ENCODE assay signal across 1 cellular context in the genomic region with DNA sequence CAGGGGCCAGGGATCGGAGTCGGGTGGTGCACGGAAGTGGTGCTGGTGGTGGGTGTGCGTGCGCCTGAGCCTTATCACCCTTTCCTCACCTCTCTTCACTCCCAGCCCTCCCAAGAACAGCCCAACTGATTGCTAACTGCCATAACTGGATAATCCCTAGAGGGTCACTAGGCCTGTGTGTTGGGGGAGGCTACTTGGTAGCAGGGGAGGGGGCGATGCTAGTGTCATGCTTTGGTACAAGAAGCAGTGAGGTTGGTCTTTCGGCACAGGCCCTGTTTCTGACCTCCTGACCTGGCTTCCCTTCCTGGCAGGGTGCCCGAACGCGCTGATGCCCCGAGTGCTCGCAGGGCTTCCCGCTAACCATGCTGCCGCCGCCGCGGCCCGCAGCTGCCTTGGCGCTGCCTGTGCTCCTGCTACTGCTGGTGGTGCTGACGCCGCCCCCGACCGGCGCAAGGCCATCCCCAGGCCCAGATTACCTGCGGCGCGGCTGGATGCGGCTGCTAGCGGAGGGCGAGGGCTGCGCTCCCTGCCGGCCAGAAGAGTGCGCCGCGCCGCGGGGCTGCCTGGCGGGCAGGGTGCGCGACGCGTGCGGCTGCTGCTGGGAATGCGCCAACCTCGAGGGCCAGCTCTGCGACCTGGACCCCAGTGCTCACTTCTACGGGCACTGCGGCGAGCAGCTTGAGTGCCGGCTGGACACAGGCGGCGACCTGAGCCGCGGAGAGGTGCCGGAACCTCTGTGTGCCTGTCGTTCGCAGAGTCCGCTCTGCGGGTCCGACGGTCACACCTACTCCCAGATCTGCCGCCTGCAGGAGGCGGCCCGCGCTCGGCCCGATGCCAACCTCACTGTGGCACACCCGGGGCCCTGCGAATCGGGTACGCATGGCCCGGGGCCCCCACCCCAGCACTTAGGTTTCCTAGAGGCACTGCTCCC.
TF ChIP-seq lines count a peak whose summit lies in the region.

No MANE protein-coding gene starts in this region.

TF ChIP-seq in HepG2, 621 proteins besides CTCF, POLR2A, EP300 and RAD21 (continued from another document):
- TF ChIP-seq ZBTB40 (IDR thresholded peaks at IDR 0.05) (no peak), ZBTB40 (CRISPR knock-in tag; IDR thresholded peaks at IDR 0.05) (peak; percentile 90), CEBPB (IDR thresholded peaks at IDR 0.05; ENCODE audit: borderline replicate concordance, low read depth, low read length) (no peak), ZEB1 (IDR thresholded peaks at IDR 0.05; ENCODE audit: insufficient replicate concordance, low read depth) (no peak), RBAK (CRISPR knock-in tag; IDR thresholded peaks at IDR 0.05) (0 out of 2 replicates have a peak, but pooled peaks have one; percentile 25), ZNF17 (CRISPR knock-in tag; IDR thresholded peaks at IDR 0.05) (no peak), CBX2 (IDR thresholded peaks at IDR 0.05; ENCODE audit: low read depth, low read length) (no peak), CBX2 (CRISPR knock-in tag; IDR thresholded peaks at IDR 0.05; ENCODE audit: low read depth) (0 out of 2 replicates have a peak, but pooled peaks have one; percentile 41), ONECUT2 (CRISPR knock-in tag; IDR thresholded peaks at IDR 0.05) (no peak; the same call in 1 of the 2 replicates), ZNF639 (CRISPR knock-in tag; conservative IDR thresholded peaks at IDR 0.05) (peak; percentile 32; the same call in 1 of the 2 replicates), SUZ12 (IDR thresholded peaks at IDR 0.05; ENCODE audit: low read depth, low read length) (no peak), ZNF225 (CRISPR knock-in tag; IDR thresholded peaks at IDR 0.05) (peak; percentile 22; the same call in 1 of the 2 replicates), JDP2 (CRISPR knock-in tag; IDR thresholded peaks at IDR 0.05; ENCODE audit: borderline replicate concordance) (no peak), SRSF1 (optimal IDR thresholded peaks at IDR 0.05; ENCODE audit: low read depth, low read length) (no peak), STAT5B (CRISPR knock-in tag; IDR thresholded peaks at IDR 0.05) (no peak), KLF13 (CRISPR knock-in tag; IDR thresholded peaks at IDR 0.05) (no peak), MYNN (CRISPR knock-in tag; IDR thresholded peaks at IDR 0.05; ENCODE audit: low read depth) (no peak), MAF1 (CRISPR knock-in tag; IDR thresholded peaks at IDR 0.05; ENCODE audit: borderline replicate concordance) (peak; percentile 59; the same call in 1 of the 2 replicates), NCOR1 (IDR thresholded peaks at IDR 0.05; ENCODE audit: borderline replicate concordance, low read length) (0 out of 2 replicates have a peak, but pooled peaks have one; percentile 20), KDM1A (CRISPR knock-in tag; IDR thresholded peaks at IDR 0.05) (no peak), IRF2 (CRISPR knock-in tag; IDR thresholded peaks at IDR 0.05) (peak; percentile 83), MED13 (CRISPR knock-in tag; IDR thresholded peaks at IDR 0.05) (peak; percentile 65; the same call in 1 of the 2 replicates), ZNF567 (CRISPR knock-in tag; IDR thresholded peaks at IDR 0.05; ENCODE audit: borderline replicate concordance) (no peak), NR3C1 (CRISPR knock-in tag; IDR thresholded peaks at IDR 0.05) (no peak), ZNF704 (CRISPR knock-in tag; IDR thresholded peaks at IDR 0.05; ENCODE audit: borderline replicate concordance) (peak; percentile 59; the same call in 1 of the 2 replicates), HOXA3 (CRISPR knock-in tag; IDR thresholded peaks at IDR 0.05) (peak; percentile 91), ZNF501 (CRISPR knock-in tag; IDR thresholded peaks at IDR 0.05) (peak; percentile 73), ZNF703 (CRISPR knock-in tag; IDR thresholded peaks at IDR 0.05; ENCODE audit: borderline replicate concordance) (peak; percentile 94; the same call in 1 of the 2 replicates), CHD4 (IDR thresholded peaks at IDR 0.05; ENCODE audit: borderline replicate concordance, low read length) (no peak), IRF9 (CRISPR knock-in tag; IDR thresholded peaks at IDR 0.05; ENCODE audit: borderline replicate concordance) (peak; percentile 73; the same call in 1 of the 2 replicates), NONO (IDR thresholded peaks at IDR 0.05) (no peak), NONO (CRISPR knock-in tag; conservative IDR thresholded peaks at IDR 0.05) (peak; percentile 86), MIER3 (CRISPR knock-in tag; IDR thresholded peaks at IDR 0.05; ENCODE audit: borderline replicate concordance) (no peak), KDM5A (IDR thresholded peaks at IDR 0.05; ENCODE audit: borderline replicate concordance, low read length) (no peak), SSRP1 (CRISPR knock-in tag; IDR thresholded peaks at IDR 0.05) (no peak)
- TF ChIP-seq, protein P1, sequence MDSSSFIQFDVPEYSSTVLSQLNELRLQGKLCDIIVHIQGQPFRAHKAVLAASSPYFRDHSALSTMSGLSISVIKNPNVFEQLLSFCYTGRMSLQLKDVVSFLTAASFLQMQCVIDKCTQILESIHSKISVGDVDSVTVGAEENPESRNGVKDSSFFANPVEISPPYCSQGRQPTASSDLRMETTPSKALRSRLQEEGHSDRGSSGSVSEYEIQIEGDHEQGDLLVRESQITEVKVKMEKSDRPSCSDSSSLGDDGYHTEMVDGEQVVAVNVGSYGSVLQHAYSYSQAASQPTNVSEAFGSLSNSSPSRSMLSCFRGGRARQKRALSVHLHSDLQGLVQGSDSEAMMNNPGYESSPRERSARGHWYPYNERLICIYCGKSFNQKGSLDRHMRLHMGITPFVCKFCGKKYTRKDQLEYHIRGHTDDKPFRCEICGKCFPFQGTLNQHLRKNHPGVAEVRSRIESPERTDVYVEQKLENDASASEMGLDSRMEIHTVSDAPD (CRISPR knock-in tag; IDR thresholded peaks at IDR 0.05) = no peak; the same call in 1 of the 2 replicates
- TF ChIP-seq, protein P2, sequence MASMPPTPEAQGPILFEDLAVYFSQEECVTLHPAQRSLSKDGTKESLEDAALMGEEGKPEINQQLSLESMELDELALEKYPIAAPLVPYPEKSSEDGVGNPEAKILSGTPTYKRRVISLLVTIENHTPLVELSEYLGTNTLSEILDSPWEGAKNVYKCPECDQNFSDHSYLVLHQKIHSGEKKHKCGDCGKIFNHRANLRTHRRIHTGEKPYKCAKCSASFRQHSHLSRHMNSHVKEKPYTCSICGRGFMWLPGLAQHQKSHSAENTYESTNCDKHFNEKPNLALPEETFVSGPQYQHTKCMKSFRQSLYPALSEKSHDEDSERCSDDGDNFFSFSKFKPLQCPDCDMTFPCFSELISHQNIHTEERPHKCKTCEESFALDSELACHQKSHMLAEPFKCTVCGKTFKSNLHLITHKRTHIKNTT (CRISPR knock-in tag; IDR thresholded peaks at IDR 0.05) = no peak
- TF ChIP-seq, protein P3, sequence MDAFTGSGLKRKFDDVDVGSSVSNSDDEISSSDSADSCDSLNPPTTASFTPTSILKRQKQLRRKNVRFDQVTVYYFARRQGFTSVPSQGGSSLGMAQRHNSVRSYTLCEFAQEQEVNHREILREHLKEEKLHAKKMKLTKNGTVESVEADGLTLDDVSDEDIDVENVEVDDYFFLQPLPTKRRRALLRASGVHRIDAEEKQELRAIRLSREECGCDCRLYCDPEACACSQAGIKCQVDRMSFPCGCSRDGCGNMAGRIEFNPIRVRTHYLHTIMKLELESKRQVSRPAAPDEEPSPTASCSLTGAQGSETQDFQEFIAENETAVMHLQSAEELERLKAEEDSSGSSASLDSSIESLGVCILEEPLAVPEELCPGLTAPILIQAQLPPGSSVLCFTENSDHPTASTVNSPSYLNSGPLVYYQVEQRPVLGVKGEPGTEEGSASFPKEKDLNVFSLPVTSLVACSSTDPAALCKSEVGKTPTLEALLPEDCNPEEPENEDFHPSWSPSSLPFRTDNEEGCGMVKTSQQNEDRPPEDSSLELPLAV (CRISPR knock-in tag; conservative IDR thresholded peaks at IDR 0.05; ENCODE audit: low read depth) = no peak
TF ChIP-seq in HepG2: peak in this region for 340.
